ENCODE assay signal across 27 cellular contexts in genomic region chr6:164159061-164159460, GRCh38.
DNase-seq lines count a peak whose midpoint lies in the region.
"Had no signal": no experiment of that assay in that cellular context is flagged by ENCODE, and none has a peak within 500 bp of the region (broad histone marks: within the 10 kb centered on the region; RNA-seq: fewer than 3 reads in every experiment).

No MANE protein-coding gene starts in this region.

- no peak overlapping the region for H4K12ac ChIP-seq in trophoblast cell (ENCODE audit: low read depth, low read length)

- no peaks in the 10 kb centered on the region for H3K36me3 ChIP-seq in trophoblast cell (ENCODE audit: control insufficient read depth in 1 of 2, insufficient read depth in 2 of 2, low read length in 2 of 2)
- H3K36me3 ChIP-seq: BE2C; BLaER1; BLaER1 treated with 17β-estradiol and CSF1 and Interleukin-3, amounts not matched to agents 10 nM and 100 nM had no signal

- no peak overlapping the region for H3K23ac ChIP-seq in trophoblast cell (ENCODE audit: low read length)

- H3K27ac ChIP-seq in trophoblast cell (ENCODE audit: low read depth, low read length): no peak overlapping the region
- H3K27ac ChIP-seq: 22Rv1; A549; BLaER1; BLaER1 treated with 17β-estradiol and CSF1 and Interleukin-3, amounts not matched to agents 10 nM and 100 nM; C4-2B had no signal

- no peak overlapping the region for H2BK12ac ChIP-seq in trophoblast cell (ENCODE audit: low read length)

- no peaks in the 10 kb centered on the region for H3K79me2 ChIP-seq in trophoblast cell (ENCODE audit: control insufficient read depth, insufficient read depth, low read length, poor library complexity)

- no peaks in the 10 kb centered on the region for H3K27me3 ChIP-seq in trophoblast cell (ENCODE audit: insufficient read depth, low read length)
- H3K27me3 ChIP-seq: BE2C; BLaER1; BLaER1 treated with 17β-estradiol and CSF1 and Interleukin-3, amounts not matched to agents 10 nM and 100 nM had no signal

- WGBS in trophoblast cell (ENCODE audit: extremely low coverage, insufficient coverage, insufficient read length): no CpG with 5 or more reads among the region's 3 CpGs

- H2BK5ac ChIP-seq in trophoblast cell (ENCODE audit: low read depth, low read length, poor library complexity): no peak overlapping the region

- no peak overlapping the region for H4K8ac ChIP-seq in trophoblast cell (ENCODE audit: low read depth, low read length)

- H2AK5ac ChIP-seq in trophoblast cell (ENCODE audit: low read length): no peak overlapping the region

- H2AFZ ChIP-seq in trophoblast cell (ENCODE audit: insufficient read depth, low read length, poor library complexity): no peak overlapping the region

- no peak overlapping the region for H3K18ac ChIP-seq in trophoblast cell (ENCODE audit: low read length)

- no peaks in the 10 kb centered on the region for H3K79me1 ChIP-seq in trophoblast cell (ENCODE audit: low read length)

- no peak overlapping the region for H4K91ac ChIP-seq in trophoblast cell (ENCODE audit: low read depth, low read length)

- no peak overlapping the region for H3K9ac ChIP-seq in trophoblast cell (ENCODE audit: low read length)
- H3K9ac ChIP-seq: BLaER1; BLaER1 treated with 17β-estradiol and CSF1 and Interleukin-3, amounts not matched to agents 10 nM and 100 nM had no signal

- no peak overlapping the region for H2BK120ac ChIP-seq in trophoblast cell (ENCODE audit: insufficient read depth, low read length, poor library complexity)

- no peak overlapping the region for H3K4me3 ChIP-seq in trophoblast cell (ENCODE audit: low read depth, low read length)
- H3K4me3 ChIP-seq: A549; BLaER1; BLaER1 treated with 17β-estradiol and CSF1 and Interleukin-3, amounts not matched to agents 10 nM and 100 nM had no signal

- no peak overlapping the region for H3K14ac ChIP-seq in trophoblast cell (ENCODE audit: low read length)

- H3K4me1 ChIP-seq in trophoblast cell (ENCODE audit: control insufficient read depth in 1 of 2, insufficient read depth in 2 of 2, low read length in 2 of 2): no peaks in the 10 kb centered on the region
- H3K4me1 ChIP-seq: A549, BE2C, BLaER1, Caco-2 had no signal

- DNase-seq in trophoblast cell (peak; percentile 79 to 81), NOMO-1 (lab: John Stamatoyannopoulos, UW; ENCODE audit: unreplicated experiment in 2 of 2) (no peak)
- DNase-seq: 8988T; ACHN; AML-193; BE2C; C1 segment of cervical spinal cord; Caco-2; Calu3; CD4-positive, alpha-beta memory T cell; CD4-positive, alpha-beta T cell; CD4-positive, CD25-positive, alpha-beta regulatory T cell; CD8-positive, alpha-beta memory T cell; CD8-positive, alpha-beta T cell; COR-L47; DMS 273 treated with DMSO at 0.1 percent for 48 hours; DMS153; DMS53; DMS79; DMS79 treated with DMSO at 0.1 percent for 48 hours; DND-41; EL had no signal

- H3K4me2 ChIP-seq in trophoblast cell (ENCODE audit: low read length): no peak overlapping the region
- H3K4me2 ChIP-seq: A549; BLaER1; BLaER1 treated with 17β-estradiol and CSF1 and Interleukin-3, amounts not matched to agents 10 nM and 100 nM had no signal

- no peak overlapping the region for H3K4ac ChIP-seq in trophoblast cell (ENCODE audit: low read depth, low read length)

- H3K9me3 ChIP-seq in trophoblast cell (ENCODE audit: insufficient read depth, low read depth, low read length): no peaks in the 10 kb centered on the region
- H3K9me3 ChIP-seq: A549, BE2C, BLaER1, Caco-2 had no signal

Comparison
In these comparisons a context has a peak if more than half of its experiments do, and no peak if none do; other contexts are left out.
1. DNase-seq: peak in trophoblast cell (2 of 2); none in NOMO-1 (0 of 2).